In the genomic region with DNA sequence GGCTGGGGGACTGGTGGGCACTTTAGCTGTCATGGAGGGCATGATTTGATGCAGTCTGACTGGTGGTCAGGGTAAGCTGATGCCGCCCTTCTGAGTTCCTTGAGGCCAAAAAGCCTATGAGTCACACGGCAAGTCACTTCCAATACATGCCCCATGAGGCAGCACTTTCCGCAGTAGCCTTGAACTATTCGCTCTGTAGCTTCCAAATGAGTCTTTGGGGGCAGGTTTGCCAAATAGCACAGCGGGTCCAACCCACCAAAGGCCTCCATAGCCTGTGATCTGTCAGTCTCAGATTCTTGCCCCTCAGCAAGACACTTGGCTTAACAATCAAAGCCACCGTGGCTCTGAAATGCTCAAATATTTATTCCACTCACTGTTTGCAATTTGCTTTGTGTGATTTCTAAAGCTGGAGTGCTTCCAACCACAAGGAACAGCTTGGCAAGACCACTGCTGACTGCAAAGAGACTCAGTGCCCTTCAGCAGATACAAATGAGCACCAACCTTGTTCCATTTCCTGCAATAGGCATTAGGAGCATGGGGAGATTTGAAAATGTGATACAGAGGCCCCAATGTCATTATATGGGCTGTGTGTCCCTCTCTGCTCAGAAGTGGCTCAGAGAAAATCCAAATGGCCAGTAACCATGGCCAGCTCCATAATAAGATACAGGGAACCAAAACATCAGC, we compare ENCODE assay signal across 10 cellular contexts. TPM values are rescaled to one million over a fixed set of nuclear protein-coding genes. Genes with fewer than 3 reads are reported as not detected.
DNase-seq lines count a peak whose midpoint lies in the region; ATAC-seq and TF ChIP-seq lines count a peak whose summit lies in the region.
"Had no signal": no experiment of that assay in that cellular context is flagged by ENCODE, and none has a peak within 500 bp of the region (broad histone marks: within the 10 kb centered on the region; RNA-seq: fewer than 3 reads in every experiment).

No MANE protein-coding gene starts in this region.

- H3K27me3 ChIP-seq in WERI-Rb-1 (ENCODE audit: insufficient read depth, low read depth, severe bottlenecking) = no peaks in the 10 kb centered on the region

- H3K36me3 ChIP-seq in WERI-Rb-1 = no peaks in the 10 kb centered on the region

- TF ChIP-seq CTCF in epithelial cell of esophagus (IDR thresholded peaks at IDR 0.05; ENCODE audit: insufficient read depth, low read depth, low read length, missing control alignments) = peak; percentile 5
- TF ChIP-seq CTCF in WERI-Rb-1 (IDR thresholded peaks at IDR 0.05; ENCODE audit: low read depth, low read length) = no peak

- no peak overlapping the region for H3K27ac ChIP-seq in WERI-Rb-1

- H3K4me3 ChIP-seq in epithelial cell of esophagus (ENCODE audit: low read length) = no peak overlapping the region
- no peak overlapping the region for H3K4me3 ChIP-seq in WERI-Rb-1 (ENCODE audit: low read depth, low read length)

- DNase-seq in EL (peak; percentile 59), NCI-H69 (lab: John Stamatoyannopoulos, UW) (peak; percentile 88), epithelial cell of esophagus (ENCODE audit: low read depth) (peak; percentile 60), myocyte (ENCODE audit: low read depth) (peak; percentile 74), WERI-Rb-1 (no peak), NCI-H2227 (lab: John Stamatoyannopoulos, UW; ENCODE audit: unreplicated experiment) (no peak)
- DNase-seq: CD8-positive, alpha-beta T cell had no signal

- ATAC-seq in GM18873 (IDR thresholded peaks at IDR 0.05; ENCODE audit: low FRiP score, unreplicated experiment) = no peak
- ATAC-seq in HG03025 (IDR thresholded peaks at IDR 0.05; ENCODE audit: low FRiP score, unreplicated experiment) = no peak
- ATAC-seq: CD8-positive, alpha-beta T cell had no signal

- H3K9me3 ChIP-seq in WERI-Rb-1 (ENCODE audit: severe bottlenecking) = no peaks in the 10 kb centered on the region

RNA-seq across cellular contexts. Expression of a gene that starts 45.4 kb away (rescaled TPM):
- total RNA-seq in myocyte = not detected in 2 replicates
- 0.14 TPM for polyA plus RNA-seq in myocyte (2012)
- total RNA-seq: CD8-positive, alpha-beta T cell; dermis microvascular lymphatic vessel endothelial cell had no signal

Comparison
In these comparisons a context has a peak if more than half of its experiments do, and no peak if none do; other contexts are left out.
1. DNase-seq: peak in EL (single experiment), NCI-H69 (single experiment), epithelial cell of esophagus (single experiment) and myocyte (single experiment); none in WERI-Rb-1 (single experiment) and NCI-H2227 (single experiment).